ENCODE assay signal across 1 cellular context in genomic region chr16:49282690-49283375, GRCh38.
TF ChIP-seq lines count a peak whose summit lies in the region.

No MANE protein-coding gene starts in this region.

TF ChIP-seq in HepG2, 621 proteins besides CTCF, POLR2A, EP300 and RAD21 (continued from another document):
- TF ChIP-seq PRDM15 (CRISPR knock-in tag; IDR thresholded peaks at IDR 0.05) (peak; percentile 61; the same call in 1 of the 2 replicates), NFKBIZ (CRISPR knock-in tag; IDR thresholded peaks at IDR 0.05) (no peak), ZKSCAN1 (IDR thresholded peaks at IDR 0.05; ENCODE audit: low read length) (no peak), SMC3 (IDR thresholded peaks at IDR 0.05; ENCODE audit: low read length) (no peak)
